Comparison of ENCODE assay signal across 18 cellular contexts in genomic region chr1:245856944-245857531, GRCh38.
DNase-seq lines count a peak whose midpoint lies in the region; ATAC-seq, FAIRE-seq and TF ChIP-seq lines count a peak whose summit lies in the region.
"Had no signal": no experiment of that assay in that cellular context is flagged by ENCODE, and none has a peak within 500 bp of the region (broad histone marks: within the 10 kb centered on the region; RNA-seq: fewer than 3 reads in every experiment).

No MANE protein-coding gene starts in this region.

- no peak overlapping the region for H2BK120ac ChIP-seq in mesenchymal stem cell (ENCODE audit: low read depth, low read length)

- H2BK5ac ChIP-seq in mesenchymal stem cell (ENCODE audit: low read depth, low read length, poor library complexity, severe bottlenecking) = no peak overlapping the region

- no peak overlapping the region for H2AFZ ChIP-seq in mesenchymal stem cell (ENCODE audit: low read depth, low read length)

- peaks cover 3% of the 10 kb centered on the region for H3K9me3 Mint-ChIP-seq in chondrocyte (ENCODE audit: low read depth)
- H3K9me3 Mint-ChIP-seq in activated CD8-positive, alpha-beta T cell treated with anti-CD3 and anti-CD28 coated beads for 36 hours = peaks cover 6% of the 10 kb centered on the region
- H3K9me3 Mint-ChIP-seq: dendritic cell treated with granulocyte-macrophage colony-stimulating factor and Interleukin-4, amounts not matched to agents 40 ng/mL and 50 ng/mL, for 4 days had no signal

- H3K79me1 ChIP-seq in mesenchymal stem cell (replicated peaks; ENCODE audit: low read length, poor library complexity, severe bottlenecking) = no peaks in the 10 kb centered on the region

- peaks cover 9% of the 10 kb centered on the region for H3K36me3 Mint-ChIP-seq in chondrocyte (ENCODE audit: low read depth)
- peaks cover 41% of the 10 kb centered on the region for H3K36me3 Mint-ChIP-seq in activated CD8-positive, alpha-beta T cell treated with anti-CD3 and anti-CD28 coated beads for 36 hours (ENCODE audit: low read depth)

- peaks cover 6% of the 10 kb centered on the region for H3K4me1 ChIP-seq in mesenchymal stem cell (ENCODE audit: control insufficient read depth, insufficient read depth, low read depth, low read length)
- H3K4me1 ChIP-seq in suprapubic skin = no peaks in the 10 kb centered on the region
- H3K4me1 ChIP-seq: Peyer's patch, vagina had no signal

- no peak overlapping the region for H4K91ac ChIP-seq in mesenchymal stem cell (ENCODE audit: low read length)

- no peak for TF ChIP-seq EP300 in suprapubic skin (IDR thresholded peaks at IDR 0.05)

- WGBS in mesenchymal stem cell = 83% methylated on average over 12 of the region's 13 CpGs
- 92% methylated on average over 13 of the region's 13 CpGs for WGBS in suprapubic skin

- H4K8ac ChIP-seq in mesenchymal stem cell (ENCODE audit: low read length) = no peak overlapping the region

- H3K4me3 Mint-ChIP-seq in chondrocyte (ENCODE audit: unreplicated experiment) = peak overlapping the region; percentile 1
- no peak overlapping the region for H3K4me3 Mint-ChIP-seq in activated CD8-positive, alpha-beta T cell treated with anti-CD3 and anti-CD28 coated beads for 36 hours
- H3K4me3 Mint-ChIP-seq: activated CD8-positive, alpha-beta T cell treated with anti-CD3 and anti-CD28 coated beads, Interleukin-2, amount 10 ng/mL, durations not matched to agents 7 days and 5 days; dendritic cell treated with granulocyte-macrophage colony-stimulating factor and Interleukin-4, amounts not matched to agents 40 ng/mL and 50 ng/mL, for 4 days; memory B cell had no signal

- H3K4me1 Mint-ChIP-seq in chondrocyte (ENCODE audit: low read depth) = peaks cover 66% of the 10 kb centered on the region
- no peaks in the 10 kb centered on the region for H3K4me1 Mint-ChIP-seq in activated CD8-positive, alpha-beta T cell treated with anti-CD3 and anti-CD28 coated beads for 36 hours (ENCODE audit: low read depth)
- H3K4me1 Mint-ChIP-seq: memory B cell had no signal

- H3K4ac ChIP-seq in mesenchymal stem cell (ENCODE audit: low read depth in 1 of 2, low read length in 2 of 2) = no peak overlapping the region

- no peak overlapping the region for H3K23ac ChIP-seq in mesenchymal stem cell (ENCODE audit: low read length in 2 of 2)

- no peak overlapping the region for H3K4me2 ChIP-seq in mesenchymal stem cell (ENCODE audit: low read length, poor library complexity, severe bottlenecking)
- H3K4me2 ChIP-seq: BLaER1 had no signal

- no peak for FAIRE-seq in GM12892 (lab: Jason Lieb, UNC)

- DNase-seq in AG08396 (ENCODE audit: low spot score) = peak; percentile 48
- DNase-seq in MG63 = peak; percentile 27
- no peak for DNase-seq in chondrocyte (ENCODE audit: low spot score)
- peak; percentile 73 for DNase-seq in mesenchymal stem cell
- no peak for DNase-seq in suprapubic skin (ENCODE audit: low spot score in 2 of 2)
- DNase-seq in activated CD8-positive, alpha-beta T cell treated with anti-CD3 and anti-CD28 coated beads for 36 hours = no peak
- no peak for DNase-seq in GM12892 (ENCODE audit: insufficient read length)
- DNase-seq: activated CD8-positive, alpha-beta T cell treated with anti-CD3 and anti-CD28 coated beads, Interleukin-2, amount 10 ng/mL, durations not matched to agents 7 days and 5 days; activated naive CD4-positive, alpha-beta T cell treated with anti-CD3 and anti-CD28 coated beads, Interleukin-2, amount 50 U/mL, for 16 hours; hippocampal formation; NCI-H446; Peyer's patch; stimulated activated CD4-positive, alpha-beta T cell treated with anti-CD3 and anti-CD28 coated beads, Interleukin-1b, Interleukin-23, amount 100 ng/mL, for 48 hours had no signal

- CTCF ChIA-PET in activated CD8-positive, alpha-beta T cell treated with anti-CD3 and anti-CD28 coated beads for 36 hours (lab: Charles Lee) = no interaction called here

- H3K27ac ChIP-seq in mesenchymal stem cell (ENCODE audit: low read length, poor library complexity, severe bottlenecking) (no peak overlapping the region), suprapubic skin (no peak overlapping the region)
- H3K27ac ChIP-seq: BLaER1, Peyer's patch, vagina had no signal

- H3K9ac ChIP-seq in mesenchymal stem cell (ENCODE audit: low read length) = no peak overlapping the region
- H3K9ac ChIP-seq: BLaER1 had no signal

- H3K9me3 ChIP-seq in MG63 (no peaks in the 10 kb centered on the region), mesenchymal stem cell (ENCODE audit: control insufficient read depth, low read length) (no peaks in the 10 kb centered on the region), suprapubic skin (no peaks in the 10 kb centered on the region)
- H3K9me3 ChIP-seq: Peyer's patch, vagina had no signal

- TF ChIP-seq POLR2A in suprapubic skin (IDR thresholded peaks at IDR 0.05) = no peak
- TF ChIP-seq POLR2A in GM12892 (IDR thresholded peaks at IDR 0.05; ENCODE audit: low read depth, low read length) = no peak

- H3K27ac Mint-ChIP-seq in chondrocyte (ENCODE audit: unreplicated experiment) = peak overlapping the region; percentile 95
- H3K27ac Mint-ChIP-seq in activated CD8-positive, alpha-beta T cell treated with anti-CD3 and anti-CD28 coated beads for 36 hours = no peak overlapping the region
- H3K27ac Mint-ChIP-seq: activated CD8-positive, alpha-beta T cell treated with anti-CD3 and anti-CD28 coated beads, Interleukin-2, amount 10 ng/mL, durations not matched to agents 7 days and 5 days; dendritic cell treated with granulocyte-macrophage colony-stimulating factor and Interleukin-4, amounts not matched to agents 40 ng/mL and 50 ng/mL, for 4 days; memory B cell had no signal

- no peaks in the 10 kb centered on the region for H3K27me3 Mint-ChIP-seq in chondrocyte (ENCODE audit: low read depth)
- no peaks in the 10 kb centered on the region for H3K27me3 Mint-ChIP-seq in activated CD8-positive, alpha-beta T cell treated with anti-CD3 and anti-CD28 coated beads for 36 hours
- H3K27me3 Mint-ChIP-seq: dendritic cell treated with granulocyte-macrophage colony-stimulating factor and Interleukin-4, amounts not matched to agents 40 ng/mL and 50 ng/mL, for 4 days; memory B cell had no signal

- TF ChIP-seq CTCF in chondrocyte (IDR thresholded peaks at IDR 0.05) (no peak), suprapubic skin (IDR thresholded peaks at IDR 0.05) (no peak)
- no peak for TF ChIP-seq CTCF in activated CD8-positive, alpha-beta T cell treated with anti-CD3 and anti-CD28 coated beads for 36 hours (IDR thresholded peaks at IDR 0.05)

- no peak overlapping the region for H3K14ac ChIP-seq in mesenchymal stem cell (ENCODE audit: low read length in 2 of 2)

- H3K27me3 ChIP-seq in MG63 (no peaks in the 10 kb centered on the region), mesenchymal stem cell (ENCODE audit: control insufficient read depth in 1 of 2, insufficient read depth in 1 of 2, low read length in 2 of 2) (no peaks in the 10 kb centered on the region), suprapubic skin (no peaks in the 10 kb centered on the region)
- H3K27me3 ChIP-seq: BLaER1, Peyer's patch, vagina had no signal

- no peak overlapping the region for H2BK15ac ChIP-seq in mesenchymal stem cell (ENCODE audit: low read depth, poor library complexity, severe bottlenecking)

- no peak overlapping the region for H3K4me3 ChIP-seq in MG63
- no peak overlapping the region for H3K4me3 ChIP-seq in mesenchymal stem cell (ENCODE audit: insufficient read depth in 1 of 2, low read depth in 1 of 2, low read length in 2 of 2)
- no peak overlapping the region for H3K4me3 ChIP-seq in suprapubic skin
- H3K4me3 ChIP-seq: BLaER1, Peyer's patch, vagina had no signal

- no peak for ATAC-seq in GM19328 (IDR thresholded peaks at IDR 0.05; ENCODE audit: unreplicated experiment)
- no peak for ATAC-seq in activated CD8-positive, alpha-beta T cell treated with anti-CD3 and anti-CD28 coated beads for 36 hours
- ATAC-seq: activated CD8-positive, alpha-beta T cell treated with anti-CD3 and anti-CD28 coated beads, Interleukin-2, amount 10 ng/mL, durations not matched to agents 7 days and 5 days had no signal

- H3K18ac ChIP-seq in mesenchymal stem cell (ENCODE audit: low read depth in 1 of 2, low read length in 2 of 2) = peak overlapping the region in 1 of 2 experiments; percentile 75

- intact Hi-C loops in activated CD8-positive, alpha-beta T cell treated with anti-CD3 and anti-CD28 coated beads for 36 hours (cut with micrococcal nuclease) = no loop called here

- no peak overlapping the region for H2BK12ac ChIP-seq in mesenchymal stem cell (ENCODE audit: low read length in 2 of 2)

- H3K36me3 ChIP-seq in MG63 (no peaks in the 10 kb centered on the region), mesenchymal stem cell (ENCODE audit: control insufficient read depth in 1 of 2, insufficient read depth in 2 of 2, low read depth in 1 of 2, low read length in 2 of 2) (peaks cover 8 to 11% of the 10 kb centered on the region in 2 experiments), suprapubic skin (peaks cover 4% of the 10 kb centered on the region)
- H3K36me3 ChIP-seq: Peyer's patch, vagina had no signal

- POLR2A ChIA-PET in activated CD8-positive, alpha-beta T cell treated with anti-CD3 and anti-CD28 coated beads for 36 hours (lab: Charles Lee) = no interaction called here

- no peak overlapping the region for H2AK5ac ChIP-seq in mesenchymal stem cell (ENCODE audit: low read length, severe bottlenecking)

Comparison
In these comparisons a context has a peak if more than half of its experiments do, and no peak if none do; other contexts are left out.
1. DNase-seq: peak in AG08396 (single experiment), MG63 (single experiment) and mesenchymal stem cell (single experiment); none in chondrocyte (single experiment), suprapubic skin (0 of 2), activated CD8-positive, alpha-beta T cell treated with anti-CD3 and anti-CD28 coated beads for 36 hours (single experiment) and GM12892 (single experiment).